8 cellular contexts compared by ENCODE assay signal in the genomic region with DNA sequence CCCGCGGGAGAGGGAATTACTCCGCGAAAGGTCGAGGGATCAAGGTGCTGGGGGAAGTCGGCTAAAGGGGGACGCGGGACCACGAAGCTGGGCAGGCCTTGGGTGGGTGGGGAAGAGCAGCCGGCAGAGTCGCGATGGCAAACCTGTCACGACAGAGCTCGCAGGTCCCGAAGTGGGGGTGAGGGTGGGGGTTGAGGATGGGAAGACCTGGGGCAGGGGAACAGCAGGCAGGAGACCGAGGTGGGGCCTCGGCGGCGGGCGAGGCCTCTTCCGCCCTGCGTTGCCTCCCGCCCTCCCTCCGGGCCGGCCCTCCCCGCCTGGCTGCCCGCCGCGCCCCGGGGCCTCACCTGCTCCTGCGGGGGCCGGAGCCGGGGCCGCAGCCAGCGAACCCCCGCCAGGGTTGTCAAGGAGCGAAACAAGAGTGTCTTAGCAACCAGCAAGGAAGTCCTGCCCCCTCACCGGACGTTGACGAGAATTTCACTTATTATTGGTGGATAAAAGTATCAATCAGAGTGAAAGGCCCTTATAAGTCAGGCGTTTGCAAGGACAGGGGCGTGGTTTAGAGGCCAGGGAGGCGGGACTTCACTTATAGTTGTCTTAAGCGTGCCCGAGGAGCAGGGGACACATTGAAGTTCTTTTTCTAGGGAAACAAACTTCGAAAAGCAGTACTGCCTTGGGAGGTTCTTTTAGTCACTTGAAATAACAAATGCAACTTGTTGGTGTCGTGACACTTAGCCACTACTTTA. TPM values are rescaled to one million over a fixed set of nuclear protein-coding genes. Genes with fewer than 3 reads are reported as not detected.
DNase-seq lines count a peak whose midpoint lies in the region; ATAC-seq and TF ChIP-seq lines count a peak whose summit lies in the region.

A gene with protein sequence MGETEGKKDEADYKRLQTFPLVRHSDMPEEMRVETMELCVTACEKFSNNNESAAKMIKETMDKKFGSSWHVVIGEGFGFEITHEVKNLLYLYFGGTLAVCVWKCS (minus strand): TSS at position 423 of the 746 bp plus-strand sequence. CDS start 11,412 bp downstream, outside the sequence.

- H3K27me3 Mint-ChIP-seq in activated CD4-positive, alpha-beta T cell treated with anti-CD3 and anti-CD28 coated beads, Interleukin-2, amount 10 ng/mL, durations not matched to agents 24 days and 14 days, result peaks cover 10% of the 10 kb centered on the region

- no peaks in the 10 kb centered on the region for H3K36me3 ChIP-seq in BJ (ENCODE audit: control insufficient read depth, insufficient read depth, low read length)
- H3K36me3 ChIP-seq in colonic mucosa, result no peaks in the 10 kb centered on the region

- CTCF ChIA-PET in BJ (lab: Yijun Ruan, JAX), result interaction anchor here (1.4 to 2.3 kb wide), 2 partner anchors 25 kb away, joined by 5 to 8 read pairs; no protein-coding TSS in a partner anchor

- H3K4me1 ChIP-seq in colonic mucosa, result peaks cover 5% of the 10 kb centered on the region

- H3K4me3 ChIP-seq in BJ (ENCODE audit: low read depth, low read length), result peak within 1 kb of the TSS; percentile 62
- H3K4me3 ChIP-seq in colonic mucosa, result peak within 1 kb of the TSS; percentile 87

- DNase-seq in BJ (ENCODE audit: low read depth) (peak; percentile 98), NCI-H526 (lab: John Stamatoyannopoulos, UW) (peak; percentile 93 to 96), colonic mucosa (peak; percentile 97), kidney tubule cell (ENCODE audit: low spot score) (peak; percentile 99)
- peak; percentile 98 for DNase-seq in activated CD4-positive, alpha-beta T cell treated with anti-CD3 and anti-CD28 coated beads, Interleukin-2, amount 10 ng/mL, durations not matched to agents 24 days and 14 days
- peak; percentile 77 to 83 for DNase-seq in stimulated activated CD4-positive, alpha-beta T cell treated with anti-CD3 and anti-CD28 coated beads, Interleukin-1b, Interleukin-23, amount 100 ng/mL, for 1 hour (ENCODE audit: low read depth in 2 of 2)

- TF ChIP-seq CTCF in BJ (IDR thresholded peaks at IDR 0.05; ENCODE audit: insufficient read depth, low read depth, low read length), result no peak
- TF ChIP-seq CTCF in colonic mucosa (IDR thresholded peaks at IDR 0.05), result no peak

- H3K27ac Mint-ChIP-seq in activated CD4-positive, alpha-beta T cell treated with anti-CD3 and anti-CD28 coated beads, Interleukin-2, amount 10 ng/mL, durations not matched to agents 24 days and 14 days, result peak within 1 kb of the TSS; percentile 80

- peak within 1 kb of the TSS; percentile 87 for H3K4me3 Mint-ChIP-seq in activated CD4-positive, alpha-beta T cell treated with anti-CD3 and anti-CD28 coated beads, Interleukin-2, amount 10 ng/mL, durations not matched to agents 24 days and 14 days

- H3K36me3 Mint-ChIP-seq in activated CD4-positive, alpha-beta T cell treated with anti-CD3 and anti-CD28 coated beads, Interleukin-2, amount 10 ng/mL, durations not matched to agents 24 days and 14 days (ENCODE audit: low read depth), result no peaks in the 10 kb centered on the region

- no peaks in the 10 kb centered on the region for H3K9me3 Mint-ChIP-seq in activated CD4-positive, alpha-beta T cell treated with anti-CD3 and anti-CD28 coated beads, Interleukin-2, amount 10 ng/mL, durations not matched to agents 24 days and 14 days

- peaks cover 16% of the 10 kb centered on the region for H3K4me1 Mint-ChIP-seq in activated CD4-positive, alpha-beta T cell treated with anti-CD3 and anti-CD28 coated beads, Interleukin-2, amount 10 ng/mL, durations not matched to agents 24 days and 14 days

- H3K9ac ChIP-seq in colonic mucosa (ENCODE audit: low read depth in 2 of 2, low read length in 2 of 2), result peak within 1 kb of the TSS; percentile 60 to 73

- H3K27ac ChIP-seq in colonic mucosa, result peak within 1 kb of the TSS; percentile 44

- ATAC-seq in GM19328 (IDR thresholded peaks at IDR 0.05; ENCODE audit: unreplicated experiment), result peak; percentile 93
- ATAC-seq in HG03469 (IDR thresholded peaks at IDR 0.05; ENCODE audit: unreplicated experiment), result peak; percentile 89

- intact Hi-C loops in activated CD4-positive, alpha-beta T cell treated with anti-CD3 and anti-CD28 coated beads, Interleukin-2, amount 10 ng/mL, durations not matched to agents 24 days and 14 days (cut with micrococcal nuclease), result loop anchor here (2.0 kb wide), 1 partner anchor 37 kb away; no protein-coding TSS in a partner anchor
- intact Hi-C loops in colonic mucosa (cut with DNase I), result no loop called here

- POLR2A ChIA-PET in BJ (lab: Charles Lee), result interaction anchor here (0.5 kb wide), 1 partner anchor 27 kb away, joined by 8 read pairs; no protein-coding TSS in a partner anchor

- H3K27me3 ChIP-seq in BJ (ENCODE audit: control insufficient read depth, insufficient read depth, low read length) (peaks cover 4% of the 10 kb centered on the region), colonic mucosa (no peaks in the 10 kb centered on the region)

- H3K9me3 ChIP-seq in colonic mucosa, result no peaks in the 10 kb centered on the region

RNA-seq across cellular contexts. Expression of the gene that starts here (rescaled TPM):
- 21.4 and 29.9 TPM in 2 replicates for polyA plus RNA-seq in BJ (2011; rRNA removed)
- polyA minus RNA-seq in BJ (2011; rRNA and poly(A)+ RNA removed), result 8.4 and 12.3 TPM in 2 replicates
- total RNA-seq in activated CD4-positive, alpha-beta T cell treated with anti-CD3 and anti-CD28 coated beads, Interleukin-2, amount 10 ng/mL, durations not matched to agents 24 days and 14 days, result 5.5 and 6.3 TPM in 2 replicates
- total RNA-seq in colonic mucosa, result 10 to 100 TPM; 15.8 to 17.8 TPM

Comparison
In these comparisons a context has a peak if more than half of its experiments do, and no peak if none do; other contexts are left out.
1. Peak in every context shown above with its lines: DNase-seq, ATAC-seq, H3K4me3 ChIP-seq and H3K27ac ChIP-seq.